Comparison of ENCODE assay signal across 9 cellular contexts in the genomic region with DNA sequence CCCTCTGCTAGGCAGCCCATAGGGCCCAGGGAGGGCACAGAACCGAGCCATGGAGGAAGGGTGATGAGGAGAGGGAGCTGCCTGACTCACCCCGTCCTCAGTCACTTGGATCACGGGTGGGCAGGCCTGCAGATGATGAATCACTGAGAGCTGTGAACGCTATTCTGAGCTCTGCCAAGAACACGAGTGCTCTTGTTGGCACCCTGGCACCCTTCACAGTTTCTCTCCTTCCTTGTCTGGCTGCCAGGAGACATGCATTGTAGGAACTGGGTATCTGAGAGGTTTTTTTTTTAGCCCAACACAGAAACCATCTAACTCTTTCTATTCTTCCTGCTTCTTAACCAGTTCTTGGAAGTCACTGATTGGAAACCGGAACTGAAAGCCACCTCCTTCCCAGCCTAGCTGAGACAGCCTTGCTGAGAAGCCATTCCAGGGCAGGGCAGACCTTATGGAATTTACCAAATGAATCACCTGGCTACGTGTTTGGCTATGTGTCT.
DNase-seq lines count a peak whose midpoint lies in the region; ATAC-seq and TF ChIP-seq lines count a peak whose summit lies in the region.
"Had no signal": no experiment of that assay in that cellular context is flagged by ENCODE, and none has a peak within 500 bp of the region (broad histone marks: within the 10 kb centered on the region; RNA-seq: fewer than 3 reads in every experiment).

No MANE protein-coding gene starts in this region.

- TF ChIP-seq POLR2A in spleen (IDR thresholded peaks at IDR 0.05), result no peak

- no peak for ATAC-seq in HG02938 (IDR thresholded peaks at IDR 0.05; ENCODE audit: unreplicated experiment)
- ATAC-seq in HG02840 (IDR thresholded peaks at IDR 0.05; ENCODE audit: low FRiP score, unreplicated experiment), result no peak

- peak overlapping the region; percentile 57 for H3K27ac ChIP-seq in AG04450 (ENCODE audit: low read depth, low read length)
- peak overlapping the region in 5 of 8 donors; percentile 19 to 85 (median 63) for H3K27ac ChIP-seq in spleen
- H3K27ac ChIP-seq: cardiac muscle cell had no signal

- H3K9me3 ChIP-seq in AG04450 (ENCODE audit: control insufficient read depth, insufficient read depth, low read length), result peaks cover 2% of the 10 kb centered on the region
- H3K9me3 ChIP-seq in spleen, result peaks cover 0 to 18% (median 9%) of the 10 kb centered on the region in 8 donors

- H3K4me1 ChIP-seq in spleen, result peaks cover 0 to 61% (median 19%) of the 10 kb centered on the region in 6 donors

- WGBS in spleen, 5 donors, result 42 to 62% (median 52%) methylated on average over 7 of the region's 7 CpGs

- intact Hi-C loops in spleen (cut with DNase I; ENCODE audit: low total_unique reads), result no loop called here

- TF ChIP-seq CTCF in AG04450 (IDR thresholded peaks at IDR 0.05; ENCODE audit: low read depth, low read length) (no peak), spleen (IDR thresholded peaks at IDR 0.05 in 8 of 11, conservative IDR thresholded peaks at IDR 0.05 in 3 of 11) (no peak)

- H3K27me3 ChIP-seq in AG04450 (ENCODE audit: control insufficient read depth, insufficient read depth, low read length), result no peaks in the 10 kb centered on the region
- H3K27me3 ChIP-seq in spleen (replicated peaks in 1 of 7), result no peaks in the 10 kb centered on the region
- H3K27me3 ChIP-seq: cardiac muscle cell had no signal

- CTCF ChIA-PET in AG04450 (lab: Charles Lee), result interaction anchor here (1.0 to 1.4 kb wide), 4 partner anchors 9 to 254 kb away, joined by 5 to 9 read pairs (median 6); a partner anchor contains a TSS

- DNase-seq in AG04450 (ENCODE audit: low read depth, low spot score) (peak; percentile 16), HS-5 (ENCODE audit: low read depth) (peak; percentile 35), amygdala (lab: John Stamatoyannopoulos, UW) (peak in 50 of 56 donors; percentile 13 to 92 (median 70)), hippocampal formation (lab: John Stamatoyannopoulos, UW) (peak; percentile 60 to 64), spleen (no peak), NCI-H146 treated with DMSO at 0.1 percent for 48 hours (lab: John Stamatoyannopoulos, UW; ENCODE audit: unreplicated experiment) (no peak)

- H3K4me3 ChIP-seq in AG04450 (ENCODE audit: low read depth, low read length) (peak overlapping the region; percentile 27), spleen (peak overlapping the region in 1 of 8 donors; percentile 36)
- H3K4me3 ChIP-seq: cardiac muscle cell had no signal

- POLR2A ChIA-PET in AG04450 (lab: Yijun Ruan, JAX), result interaction anchor here (0.7 to 1.5 kb wide), 2 partner anchors 10 to 139 kb away, joined by 4 to 6 read pairs; a partner anchor contains a TSS

- H3K36me3 ChIP-seq in spleen, result no peaks in the 10 kb centered on the region
- H3K36me3 ChIP-seq: cardiac muscle cell had no signal

Comparison
In these comparisons a context has a peak if more than half of its experiments do, and no peak if none do; other contexts are left out.
1. DNase-seq: peak in AG04450 (single experiment), HS-5 (single experiment), amygdala (50 of 56) and hippocampal formation (2 of 2); none in spleen (single experiment) and NCI-H146 treated with DMSO at 0.1 percent for 48 hours (single experiment).